Comparison of ENCODE assay signal across 8 cellular contexts in the genomic region with DNA sequence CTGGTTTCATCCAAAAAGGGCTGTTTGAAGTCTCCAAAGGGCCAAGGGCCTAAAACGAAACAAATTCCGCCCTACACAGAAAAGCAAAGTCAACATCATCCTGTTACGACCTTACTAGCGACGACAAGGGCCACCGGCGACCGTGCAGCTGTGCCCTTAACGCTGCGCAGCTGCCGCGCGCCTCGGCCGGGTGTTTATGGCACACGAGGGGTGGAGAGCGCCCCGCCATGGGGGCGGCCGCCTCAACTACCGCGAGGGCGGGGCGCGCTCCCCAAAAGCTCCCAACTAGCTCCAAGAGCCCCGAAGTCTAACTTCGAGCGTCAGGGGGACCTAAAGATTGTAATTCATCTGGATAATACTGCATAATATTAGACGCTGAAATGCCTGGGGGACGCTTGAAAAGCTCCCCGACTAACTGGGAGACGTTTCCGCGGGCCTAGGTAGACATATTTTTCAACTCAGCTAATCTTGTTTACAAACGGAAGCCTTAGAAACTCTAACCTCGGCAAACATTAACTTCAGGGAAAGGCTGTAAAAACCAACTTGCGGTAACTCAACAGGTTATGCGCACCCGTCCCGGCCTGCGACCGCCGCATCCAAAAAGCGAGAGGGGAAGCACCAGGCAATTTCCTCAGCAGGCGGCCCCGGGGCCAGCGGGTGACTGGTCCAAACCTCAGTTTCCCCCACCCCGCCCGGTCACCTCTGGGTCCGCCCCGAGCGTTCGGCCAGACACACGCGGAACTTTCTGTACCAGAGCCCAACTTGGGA. TPM values are rescaled to one million over a fixed set of nuclear protein-coding genes. Genes with fewer than 3 reads are reported as not detected.
DNase-seq lines count a peak whose midpoint lies in the region; ATAC-seq, FAIRE-seq and TF ChIP-seq lines count a peak whose summit lies in the region.

No MANE protein-coding gene starts in this region.

- H3K4me1 ChIP-seq in thoracic aorta (ENCODE audit: control insufficient read depth in 1 of 2, low read depth in 2 of 2): peaks cover 5 to 26% of the 10 kb centered on the region in 2 donors

- FAIRE-seq in HTR-8/SVneo (lab: Jason Lieb, UNC) (peak; percentile 87), RCC 7860 (lab: Jason Lieb, UNC) (no peak)

- TF ChIP-seq CTCF in omental fat pad (IDR thresholded peaks at IDR 0.05) (no peak), thoracic aorta (IDR thresholded peaks at IDR 0.05) (no peak)

- DNase-seq in DMS 273 (lab: John Stamatoyannopoulos, UW; ENCODE audit: unreplicated experiment) (peak; percentile 78), HTR-8/SVneo (ENCODE audit: insufficient read length, low spot score) (peak; percentile 49), RCC 7860 (ENCODE audit: low spot score) (peak; percentile 33), germinal center (ENCODE audit: low spot score) (peak; percentile 74), omental fat pad (ENCODE audit: low spot score) (peak; percentile 37), thoracic aorta (ENCODE audit: low spot score) (no peak)
- peak; percentile 91 for DNase-seq in activated effector memory CD4-positive, alpha-beta T cell treated with anti-CD3 and anti-CD28 coated beads, Interleukin-2, amount 50 U/mL, for 16 hours

- H3K4me3 ChIP-seq in thoracic aorta: peak overlapping the region; percentile 87

- peak overlapping the region; percentile 64 to 76 for H3K27ac ChIP-seq in thoracic aorta

- peak; percentile 64 for ATAC-seq in GM21360 (IDR thresholded peaks at IDR 0.05; ENCODE audit: unreplicated experiment)
- peak; percentile 69 for ATAC-seq in omental fat pad (ENCODE audit: low FRiP score)
- no peak for ATAC-seq in thoracic aorta (ENCODE audit: insufficient number of reproducible peaks, low FRiP score, low read depth)

- no peaks in the 10 kb centered on the region for H3K27me3 ChIP-seq in thoracic aorta (replicated peaks; ENCODE audit: insufficient read depth)

- no peaks in the 10 kb centered on the region for H3K36me3 ChIP-seq in thoracic aorta

- no peaks in the 10 kb centered on the region for H3K9me3 ChIP-seq in thoracic aorta

RNA-seq across cellular contexts. Expression of a gene that starts 0.7 kb away (rescaled TPM):
- total RNA-seq in omental fat pad: 100 to 1,000 TPM in 2 of 4 donors, 10 to 100 TPM in 2; 81.8 to 109 (median 98.8) TPM
- 10 to 100 TPM; 50.8 to 77.5 TPM for total RNA-seq in thoracic aorta
